8 cellular contexts compared by ENCODE assay signal in the genomic region with DNA sequence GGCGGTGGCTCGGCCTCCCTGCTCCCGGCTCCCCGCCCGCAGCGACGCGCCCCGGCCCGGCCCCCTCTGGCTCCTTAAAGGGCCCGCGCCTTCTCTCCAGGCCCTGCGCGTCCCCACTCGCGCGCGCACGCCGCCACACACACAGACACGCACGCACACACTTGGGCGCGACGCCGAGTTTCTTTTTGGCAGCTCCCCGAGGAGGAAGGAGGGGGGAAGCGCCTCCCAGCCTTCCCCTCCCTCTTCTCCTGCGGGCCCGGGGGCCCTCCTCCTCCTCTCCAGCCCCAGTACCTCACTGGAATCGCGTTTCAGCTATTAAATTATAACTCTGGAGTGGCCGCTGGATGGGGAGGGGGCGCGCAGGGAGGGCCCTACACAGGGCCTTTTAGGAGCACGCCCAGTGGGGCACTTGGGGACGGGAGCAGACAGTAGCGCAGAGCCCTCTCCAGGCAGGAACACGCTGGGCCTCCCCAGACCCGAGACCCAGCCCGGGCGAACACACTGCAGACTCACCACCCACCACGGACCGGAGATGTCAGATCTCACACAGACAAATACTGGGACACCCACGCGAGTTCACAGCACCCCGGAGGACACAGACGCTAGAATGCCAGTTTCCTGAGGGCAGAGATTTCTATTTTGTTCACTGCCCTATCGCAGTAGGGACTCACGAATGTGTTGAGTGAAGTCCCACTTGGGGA. TPM values are rescaled to one million over a fixed set of nuclear protein-coding genes. Genes with fewer than 3 reads are reported as not detected.
DNase-seq lines count a peak whose midpoint lies in the region; ATAC-seq and FAIRE-seq lines count a peak whose summit lies in the region.

No MANE protein-coding gene starts in this region.

- peaks cover 0 to 47% (median 25%) of the 10 kb centered on the region in 7 donors for H3K4me1 Mint-ChIP-seq in naive thymus-derived CD4-positive, alpha-beta T cell
- peaks cover 56% of the 10 kb centered on the region for H3K4me1 Mint-ChIP-seq in stimulated activated memory B cell treated with anti-CD40 and anti-IgM and Interleukin-4, amounts not matched to agents 10 μg/mL and 1 μg/mL and 100 μg/mL, for 72 hours

- H3K4me1 ChIP-seq in naive thymus-derived CD4-positive, alpha-beta T cell (ENCODE audit: control insufficient read depth in 2 of 2, insufficient read depth in 2 of 2, low read length in 2 of 2): peaks cover 6 to 15% of the 10 kb centered on the region in 2 donors

- intact Hi-C loops in naive thymus-derived CD4-positive, alpha-beta T cell (cut with micrococcal nuclease): loop anchor here (1.0 to 5.0 kb wide), 16 partner anchors 21 to 1601 kb away; partner anchors contain the start of genes ABCB9 (in 1 of the 2), ATP6V0A2 (in 1 of the 2), DHX37 (in 1 of the 2) and SCARB1 (in 1 of the 2)

- H3K27ac Mint-ChIP-seq in naive thymus-derived CD4-positive, alpha-beta T cell: peak overlapping the region; percentile 59 to 88 (median 81)
- H3K27ac Mint-ChIP-seq in stimulated activated memory B cell treated with anti-CD40 and anti-IgM and Interleukin-4, amounts not matched to agents 10 μg/mL and 1 μg/mL and 100 μg/mL, for 72 hours: peak overlapping the region; percentile 81

- no peak for FAIRE-seq in RCC 7860 (lab: Jason Lieb, UNC)

- H3K27me3 ChIP-seq in naive thymus-derived CD4-positive, alpha-beta T cell (ENCODE audit: control insufficient read depth in 2 of 2, insufficient read depth in 2 of 2, low read length in 2 of 2): no peaks in the 10 kb centered on the region

- H3K9me3 Mint-ChIP-seq in naive thymus-derived CD4-positive, alpha-beta T cell: no peaks in the 10 kb centered on the region
- no peaks in the 10 kb centered on the region for H3K9me3 Mint-ChIP-seq in stimulated activated memory B cell treated with anti-CD40 and anti-IgM and Interleukin-4, amounts not matched to agents 10 μg/mL and 1 μg/mL and 100 μg/mL, for 72 hours

- no peaks in the 10 kb centered on the region for H3K9me3 ChIP-seq in naive thymus-derived CD4-positive, alpha-beta T cell (ENCODE audit: control insufficient read depth in 2 of 3, low read length in 3 of 3)

- peak; percentile 43 for ATAC-seq in GM21529 (IDR thresholded peaks at IDR 0.05; ENCODE audit: unreplicated experiment)
- peak; percentile 87 for ATAC-seq in naive thymus-derived CD4-positive, alpha-beta T cell
- peak; percentile 82 for ATAC-seq in stimulated activated memory B cell treated with anti-CD40 and anti-IgM and Interleukin-4, amounts not matched to agents 10 μg/mL and 1 μg/mL and 100 μg/mL, for 72 hours

- peak overlapping the region; percentile 58 for H3K27ac ChIP-seq in naive thymus-derived CD4-positive, alpha-beta T cell (ENCODE audit: low read depth, low read length)

- CTCF ChIA-PET in naive thymus-derived CD4-positive, alpha-beta T cell (lab: Charles Lee): interaction anchor here (0.6 kb wide), 1 partner anchor 260 kb away, joined by 3 read pairs; no protein-coding TSS in a partner anchor

- H3K27me3 Mint-ChIP-seq in naive thymus-derived CD4-positive, alpha-beta T cell: no peaks in the 10 kb centered on the region
- no peaks in the 10 kb centered on the region for H3K27me3 Mint-ChIP-seq in stimulated activated memory B cell treated with anti-CD40 and anti-IgM and Interleukin-4, amounts not matched to agents 10 μg/mL and 1 μg/mL and 100 μg/mL, for 72 hours

- DNase-seq in D341Med (ENCODE audit: low spot score) (peak; percentile 93), RCC 7860 (ENCODE audit: low spot score) (peak; percentile 41), fibroblast of gingiva (ENCODE audit: low read depth) (peak; percentile 99)
- DNase-seq in Jurkat, Clone E6-1 (ENCODE audit: low read depth, low spot score): peak; percentile 81
- DNase-seq in activated T-helper 1 cell treated with anti-CD3 and anti-CD28 coated beads, Interleukin-2, amount 50 U/mL, for 16 hours (ENCODE audit: low read depth in 1 of 2, low spot score in 1 of 2): peak; percentile 55 to 70
- peak; percentile 70 to 85 (median 82) for DNase-seq in naive thymus-derived CD4-positive, alpha-beta T cell

- peaks cover 0 to 7% (median 0%) of the 10 kb centered on the region in 3 experiments for H3K36me3 ChIP-seq in naive thymus-derived CD4-positive, alpha-beta T cell (ENCODE audit: control insufficient read depth in 2 of 3, insufficient read depth in 3 of 3, low read length in 3 of 3)

- H3K4me3 Mint-ChIP-seq in naive thymus-derived CD4-positive, alpha-beta T cell: peak overlapping the region; percentile 78 to 92 (median 86)
- peak overlapping the region; percentile 87 for H3K4me3 Mint-ChIP-seq in stimulated activated memory B cell treated with anti-CD40 and anti-IgM and Interleukin-4, amounts not matched to agents 10 μg/mL and 1 μg/mL and 100 μg/mL, for 72 hours

- POLR2A ChIA-PET in naive thymus-derived CD4-positive, alpha-beta T cell (lab: Charles Lee): interaction anchor here (0.5 kb wide), 1 partner anchor 120 kb away, joined by 3 read pairs; no protein-coding TSS in a partner anchor

- peak overlapping the region; percentile 59 for H3K4me3 ChIP-seq in Jurkat, Clone E6-1 (ENCODE audit: low read length)
- peak overlapping the region; percentile 72 for H3K4me3 ChIP-seq in naive thymus-derived CD4-positive, alpha-beta T cell (ENCODE audit: low read length)

- no peaks in the 10 kb centered on the region for H3K36me3 Mint-ChIP-seq in naive thymus-derived CD4-positive, alpha-beta T cell
- no peaks in the 10 kb centered on the region for H3K36me3 Mint-ChIP-seq in stimulated activated memory B cell treated with anti-CD40 and anti-IgM and Interleukin-4, amounts not matched to agents 10 μg/mL and 1 μg/mL and 100 μg/mL, for 72 hours

RNA-seq across cellular contexts. Expression of gene NCOR2, which starts 0.4 kb away (rescaled TPM):
- 50.1 TPM for polyA plus RNA-seq in Jurkat, Clone E6-1 (2012; ENCODE audit: insufficient read depth, insufficient read length)
- total RNA-seq in naive thymus-derived CD4-positive, alpha-beta T cell: 100 to 1,000 TPM; 101 to 194 (median 112) TPM
- 10 to 100 TPM in 1 of 2 donors, 1 to 10 TPM in 1; 5.3 to 17.3 TPM for polyA plus RNA-seq in naive thymus-derived CD4-positive, alpha-beta T cell

Comparison
In these comparisons a context has a peak if more than half of its experiments do, and no peak if none do; other contexts are left out.
1. Peak in every context shown above with its lines: DNase-seq, ATAC-seq, H3K4me3 ChIP-seq and H3K27ac ChIP-seq.
2. DNase-seq: peak in every context shown above with its lines; median percentile 99 in fibroblast of gingiva; 93 in D341Med; 82 in naive thymus-derived CD4-positive, alpha-beta T cell; 81 in Jurkat, Clone E6-1; 62 in activated T-helper 1 cell treated with anti-CD3 and anti-CD28 coated beads, Interleukin-2, amount 50 U/mL, for 16 hours; 41 in RCC 7860.